ENCODE assay signal across 1 cellular context in the genomic region with DNA sequence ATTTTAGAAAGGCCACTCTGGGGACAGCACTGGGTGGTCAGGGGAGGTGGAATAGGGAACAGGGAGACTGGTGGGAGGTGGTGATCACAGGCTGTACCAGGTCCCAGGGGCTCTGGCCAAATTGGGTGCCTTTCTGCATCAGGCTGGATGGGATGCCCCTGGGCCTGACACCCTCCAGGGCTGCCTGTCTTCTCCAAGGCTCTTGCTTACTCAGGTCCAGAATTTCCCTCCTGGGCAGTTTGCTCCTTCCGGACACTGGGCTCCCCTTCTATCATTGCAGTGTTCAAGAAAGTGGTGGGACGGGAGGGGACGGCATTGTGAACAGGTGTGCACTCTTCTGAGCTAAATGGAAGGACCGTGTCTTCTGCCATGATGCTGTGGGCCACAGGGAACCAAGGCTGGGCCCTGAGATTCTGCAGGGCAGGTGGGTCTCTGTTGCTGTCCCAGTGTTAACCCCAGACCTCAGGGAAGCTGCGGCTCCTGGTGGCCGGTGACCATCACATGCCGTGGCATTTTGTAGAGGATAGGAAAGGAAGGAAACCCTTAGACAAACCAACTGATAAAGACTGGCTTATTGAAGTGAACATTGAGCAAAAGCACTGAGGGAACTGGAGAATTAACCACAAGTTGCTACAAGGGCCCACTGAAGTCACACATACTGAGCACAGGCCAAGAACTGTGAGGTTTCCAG.
TF ChIP-seq lines count a peak whose summit lies in the region.

No MANE protein-coding gene starts in this region.

TF ChIP-seq in IMR-90, 13 proteins besides CTCF, POLR2A, EP300 and RAD21:
- no peak for TF ChIP-seq FOS (IDR thresholded peaks at IDR 0.05; ENCODE audit: low read depth, low read length)
- TF ChIP-seq, protein P1, sequence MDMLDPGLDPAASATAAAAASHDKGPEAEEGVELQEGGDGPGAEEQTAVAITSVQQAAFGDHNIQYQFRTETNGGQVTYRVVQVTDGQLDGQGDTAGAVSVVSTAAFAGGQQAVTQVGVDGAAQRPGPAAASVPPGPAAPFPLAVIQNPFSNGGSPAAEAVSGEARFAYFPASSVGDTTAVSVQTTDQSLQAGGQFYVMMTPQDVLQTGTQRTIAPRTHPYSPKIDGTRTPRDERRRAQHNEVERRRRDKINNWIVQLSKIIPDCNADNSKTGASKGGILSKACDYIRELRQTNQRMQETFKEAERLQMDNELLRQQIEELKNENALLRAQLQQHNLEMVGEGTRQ (IDR thresholded peaks at IDR 0.05; ENCODE audit: low read depth, low read length), result no peak
- no peak for TF ChIP-seq MAFK (IDR thresholded peaks at IDR 0.05; ENCODE audit: low read depth, low read length)
- TF ChIP-seq SMC3 (IDR thresholded peaks at IDR 0.05; ENCODE audit: low read depth, low read length), result no peak
- TF ChIP-seq MXI1 (IDR thresholded peaks at IDR 0.05; ENCODE audit: borderline replicate concordance, low read depth, low read length), result no peak
- TF ChIP-seq, protein P2, sequence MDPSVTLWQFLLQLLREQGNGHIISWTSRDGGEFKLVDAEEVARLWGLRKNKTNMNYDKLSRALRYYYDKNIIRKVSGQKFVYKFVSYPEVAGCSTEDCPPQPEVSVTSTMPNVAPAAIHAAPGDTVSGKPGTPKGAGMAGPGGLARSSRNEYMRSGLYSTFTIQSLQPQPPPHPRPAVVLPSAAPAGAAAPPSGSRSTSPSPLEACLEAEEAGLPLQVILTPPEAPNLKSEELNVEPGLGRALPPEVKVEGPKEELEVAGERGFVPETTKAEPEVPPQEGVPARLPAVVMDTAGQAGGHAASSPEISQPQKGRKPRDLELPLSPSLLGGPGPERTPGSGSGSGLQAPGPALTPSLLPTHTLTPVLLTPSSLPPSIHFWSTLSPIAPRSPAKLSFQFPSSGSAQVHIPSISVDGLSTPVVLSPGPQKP (IDR thresholded peaks at IDR 0.05; ENCODE audit: borderline replicate concordance, low read depth, low read length), result no peak
- TF ChIP-seq MAZ (IDR thresholded peaks at IDR 0.05; ENCODE audit: borderline replicate concordance, low read depth, low read length), result no peak
- no peak for TF ChIP-seq CEBPB (IDR thresholded peaks at IDR 0.05; ENCODE audit: low read depth, low read length)
- no peak for TF ChIP-seq RCOR1 (IDR thresholded peaks at IDR 0.05; ENCODE audit: insufficient replicate concordance, low read length)
- TF ChIP-seq BHLHE40 (IDR thresholded peaks at IDR 0.05; ENCODE audit: low read depth, low read length), result no peak
- TF ChIP-seq CHD1 (IDR thresholded peaks at IDR 0.05; ENCODE audit: low read depth, low read length), result no peak
- TF ChIP-seq NFE2L2 (IDR thresholded peaks at IDR 0.05; ENCODE audit: low read depth, low read length), result no peak
- no peak for TF ChIP-seq RFX5 (IDR thresholded peaks at IDR 0.05; ENCODE audit: low read depth, low read length)
TF ChIP-seq in IMR-90: peak in this region for 0.
